In genomic region chr3:88148651-88149050, GRCh38 we compare ENCODE assay signal across 8 cellular contexts. TPM values are rescaled to one million over a fixed set of nuclear protein-coding genes. Genes with fewer than 3 reads are reported as not detected.
A peak's percentile ranks its signal among the peaks of the same experiment; 100 is the strongest.
DNase-seq lines count a peak whose midpoint lies in the region; ATAC-seq, FAIRE-seq and TF ChIP-seq lines count a peak whose summit lies in the region.

No MANE protein-coding gene starts in this region.

- no peaks in the 10 kb centered on the region for H3K27me3 ChIP-seq in GM23338 (ENCODE audit: insufficient read depth)
- H3K27me3 ChIP-seq in hepatocyte = no peaks in the 10 kb centered on the region

- no peak for FAIRE-seq in urothelium cell line (lab: Jason Lieb, UNC)

- H3K27me3 Mint-ChIP-seq in GM23338 (ENCODE audit: insufficient read depth, low read depth, poor library complexity) = peaks cover 10% of the 10 kb centered on the region
- H3K27me3 Mint-ChIP-seq in WTC11 (ENCODE audit: low read depth) = no peaks in the 10 kb centered on the region

- H3K9me2 ChIP-seq in GM23338 (ENCODE audit: insufficient read depth) = no peaks in the 10 kb centered on the region
- no peaks in the 10 kb centered on the region for H3K9me2 ChIP-seq in hepatocyte (replicated peaks; ENCODE audit: insufficient read depth)

- no peak for DNase-seq in GM23338 (ENCODE audit: low spot score)
- no peak for DNase-seq in WTC11 (ENCODE audit: low spot score)
- no peak for DNase-seq in hepatocyte (ENCODE audit: low spot score)
- no peak for DNase-seq in NOMO-1 treated with dmso at 0.1 percent for 144 hours (lab: John Stamatoyannopoulos, UW; ENCODE audit: unreplicated experiment)
- DNase-seq in urothelium cell line (ENCODE audit: low spot score) = no peak
- DNase-seq in GM10266 (ENCODE audit: extremely low spot score) = no peak

- H3F3A ChIP-seq in GM23338 (replicated peaks; ENCODE audit: low read depth) = no peaks in the 10 kb centered on the region

- H2AFZ ChIP-seq in GM23338 = peak overlapping the region; percentile 98
- peak overlapping the region; percentile 95 for H2AFZ ChIP-seq in hepatocyte

- 77% methylated on average over 17 of the region's 17 CpGs for WGBS in hepatocyte (ENCODE audit: low lambda C conversion rate, missing lambda C conversion rate)

- H3K79me2 ChIP-seq in GM23338 (replicated peaks; ENCODE audit: insufficient read depth) = peaks cover 70% of the 10 kb centered on the region
- peaks cover 49% of the 10 kb centered on the region for H3K79me2 ChIP-seq in hepatocyte

- peaks cover 18% of the 10 kb centered on the region for H3K4me1 Mint-ChIP-seq in GM23338
- H3K4me1 Mint-ChIP-seq in WTC11 = peaks cover 20% of the 10 kb centered on the region

- peaks cover 11% of the 10 kb centered on the region; the same call in 1 of the 2 replicates for H3K4me1 ChIP-seq in GM23338 (ENCODE audit: insufficient read depth)
- H3K4me1 ChIP-seq in hepatocyte (ENCODE audit: insufficient read depth) = no peaks in the 10 kb centered on the region

- H3K36me3 ChIP-seq in GM23338 (ENCODE audit: insufficient read depth) = peaks cover 8% of the 10 kb centered on the region
- no peaks in the 10 kb centered on the region for H3K36me3 ChIP-seq in hepatocyte (replicated peaks; ENCODE audit: insufficient read depth, low read depth)

- H3K4me2 ChIP-seq in GM23338 (peak overlapping the region; percentile 88), hepatocyte (peak overlapping the region; percentile 79)

- peaks cover 11% of the 10 kb centered on the region; the same call in 2 of the 3 replicates for H3K36me3 Mint-ChIP-seq in GM23338 (ENCODE audit: low read depth)
- H3K36me3 Mint-ChIP-seq in WTC11 = peaks cover 7% of the 10 kb centered on the region

- H3K27ac ChIP-seq in GM23338 (ENCODE audit: low read depth) (peak overlapping the region; percentile 99), hepatocyte (no peak overlapping the region), skin epidermis (peak overlapping the region in 4 of 21 experiments; percentile 94 to 98 (median 96))

- TF ChIP-seq CTCF in GM23338 (conservative IDR thresholded peaks at IDR 0.05; ENCODE audit: low read depth in 2 of 2) (no peak), WTC11 (IDR thresholded peaks at IDR 0.05) (no peak), hepatocyte (IDR thresholded peaks at IDR 0.05; ENCODE audit: poor library complexity) (no peak), GM10266 (IDR thresholded peaks at IDR 0.05; ENCODE audit: control insufficient read depth, insufficient read depth, low read depth, missing control alignments) (no peak)

- H3K9me3 ChIP-seq in hepatocyte (ENCODE audit: low read depth) = no peaks in the 10 kb centered on the region

- POLR2A ChIA-PET in WTC11 (lab: Charles Lee) = interaction anchor here (1.5 kb wide), 1 partner anchor 90 kb away, joined by 10 read pairs; the partner anchor contains the start of genes CGGBP1 and ZNF654

- ATAC-seq in GM23338 = no peak
- no peak for ATAC-seq in WTC11
- no peak for ATAC-seq in HG02973 (IDR thresholded peaks at IDR 0.05; ENCODE audit: unreplicated experiment)

- CTCF ChIA-PET in WTC11 (lab: Charles Lee) = interaction anchor here (1.0 kb wide), 1 partner anchor 35 kb away, joined by 3 read pairs; no protein-coding TSS in a partner anchor

- H3K4me3 Mint-ChIP-seq in GM23338 = peak overlapping the region; percentile 98
- peak overlapping the region; percentile 95 for H3K4me3 Mint-ChIP-seq in WTC11

- H3K4me3 ChIP-seq in GM23338 = peak overlapping the region; percentile 94
- H3K4me3 ChIP-seq in hepatocyte = peak overlapping the region; percentile 52
- H3K4me3 ChIP-seq in skin epidermis = peak overlapping the region; percentile 66 to 96 (median 90)

- H4K20me1 ChIP-seq in GM23338 (replicated peaks; ENCODE audit: insufficient read depth) (no peaks in the 10 kb centered on the region; the same call in 1 of the 2 replicates), hepatocyte (ENCODE audit: insufficient read depth, poor library complexity, severe bottlenecking) (peaks cover 8% of the 10 kb centered on the region)

- no peaks in the 10 kb centered on the region for H3K9me3 Mint-ChIP-seq in GM23338
- no peaks in the 10 kb centered on the region for H3K9me3 Mint-ChIP-seq in WTC11

- H3K27ac Mint-ChIP-seq in GM23338 (peak overlapping the region; percentile 99), WTC11 (peak overlapping the region; percentile 97)

TF ChIP-seq in GM23338, 12 proteins besides CTCF, POLR2A, EP300 and RAD21 (continues in another document):
- no peak for TF ChIP-seq NANOG (IDR thresholded peaks at IDR 0.05; ENCODE audit: borderline replicate concordance)
- no peak for TF ChIP-seq CREB1 (CRISPR knock-in tag; IDR thresholded peaks at IDR 0.05; ENCODE audit: low read depth)
- no peak for TF ChIP-seq EZH2phosphoT487 (IDR thresholded peaks at IDR 0.05; ENCODE audit: unreplicated experiment)
- TF ChIP-seq ZNF114 (CRISPR knock-in tag; IDR thresholded peaks at IDR 0.05) = no peak
- TF ChIP-seq STAT1 (IDR thresholded peaks at IDR 0.05; ENCODE audit: unreplicated experiment) = no peak
- no peak for TF ChIP-seq EZH2 (IDR thresholded peaks at IDR 0.05; ENCODE audit: low read depth, unreplicated experiment)
- TF ChIP-seq POLR2AphosphoS5 (IDR thresholded peaks at IDR 0.05; ENCODE audit: low read depth) = no peak
- TF ChIP-seq ZNF331 (CRISPR knock-in tag; IDR thresholded peaks at IDR 0.05; ENCODE audit: low read depth) = no peak
- TF ChIP-seq ETS1 (IDR thresholded peaks at IDR 0.05) = no peak
- no peak for TF ChIP-seq JUNB (IDR thresholded peaks at IDR 0.05; ENCODE audit: unreplicated experiment)

TF ChIP-seq in WTC11, 78 proteins besides CTCF, POLR2A, EP300 and RAD21:
- TF ChIP-seq ZBTB21 (CRISPR knock-in tag; IDR thresholded peaks at IDR 0.05; ENCODE audit: borderline replicate concordance) = no peak
- TF ChIP-seq ZNF232 (CRISPR knock-in tag; IDR thresholded peaks at IDR 0.05) = no peak
- TF ChIP-seq TEAD1 (CRISPR knock-in tag; IDR thresholded peaks at IDR 0.05) = no peak
- TF ChIP-seq CDX4 (CRISPR knock-in tag; IDR thresholded peaks at IDR 0.05; ENCODE audit: borderline replicate concordance) = no peak
- no peak for TF ChIP-seq IRF2 (CRISPR knock-in tag; IDR thresholded peaks at IDR 0.05; ENCODE audit: borderline replicate concordance, low read depth)
- TF ChIP-seq CREB1 (CRISPR knock-in tag; IDR thresholded peaks at IDR 0.05) = no peak
- TF ChIP-seq ZNF425 (CRISPR knock-in tag; conservative IDR thresholded peaks at IDR 0.05) = no peak
- TF ChIP-seq IRF1 (CRISPR knock-in tag; IDR thresholded peaks at IDR 0.05) = no peak
- no peak for TF ChIP-seq E2F5 (CRISPR knock-in tag; IDR thresholded peaks at IDR 0.05)
- TF ChIP-seq ZNF121 (CRISPR knock-in tag; IDR thresholded peaks at IDR 0.05) = no peak
- no peak for TF ChIP-seq ZNF423 (CRISPR knock-in tag; IDR thresholded peaks at IDR 0.05)

RNA-seq across cellular contexts. Expression of gene C3orf38, which starts 1.1 kb away (rescaled TPM):
- total RNA-seq in GM23338 (2014; rRNA removed; shearing (Covaris generic)) = 29.5 and 30.5 TPM in 2 replicates
- polyA plus RNA-seq in GM23338 (2016; fragmentation: Nextera tagmentation; extraction: Ambion mirVana) (17.6 and 22.2 TPM in 2 replicates), hepatocyte (15.3 and 21.8 TPM in 2 replicates)
- total RNA-seq in WTC11 (2021) (22.5 to 24.1 TPM (median 23.9 TPM) in 3 replicates), hepatocyte (27.5 and 35.5 TPM in 2 replicates)
